In the genomic region with DNA sequence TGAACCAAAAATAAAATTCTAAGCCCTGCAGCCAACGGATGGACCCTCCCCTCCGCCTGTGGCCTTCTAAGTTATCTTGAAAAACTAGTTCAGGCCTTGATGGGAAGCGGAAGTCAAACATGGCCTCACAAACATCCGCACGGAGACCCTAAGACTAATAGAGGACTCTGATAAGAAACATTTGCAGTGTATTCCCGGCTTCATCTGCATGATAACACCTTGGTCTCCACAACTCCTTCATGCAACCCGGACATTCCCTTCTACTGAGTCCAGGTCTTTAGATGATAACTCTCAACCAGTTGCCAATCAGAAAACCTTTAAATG, we compare ENCODE assay signal across 8 cellular contexts. TPM values are rescaled to one million over a fixed set of nuclear protein-coding genes. Genes with fewer than 3 reads are reported as not detected.
DNase-seq lines count a peak whose midpoint lies in the region; ATAC-seq and TF ChIP-seq lines count a peak whose summit lies in the region.

No MANE protein-coding gene starts in this region.

- H3K27ac ChIP-seq in iPS DF 6.9 (ENCODE audit: low read length) (no peak overlapping the region), stomach (peak overlapping the region; percentile 90 to 100 (median 97))

- H3K4me3 ChIP-seq in iPS DF 6.9 (ENCODE audit: low read length) (peak overlapping the region; percentile 59; the same call in 1 of the 2 replicates), stomach (peak overlapping the region; percentile 64 to 87 (median 82))

- no peak for TF ChIP-seq POLR2A in stomach (IDR thresholded peaks at IDR 0.05)

- no peaks in the 10 kb centered on the region for H3K9me3 Mint-ChIP-seq in activated CD8-positive, alpha-beta T cell treated with anti-CD3 and anti-CD28 coated beads for 36 hours

- H3K27ac Mint-ChIP-seq in activated CD8-positive, alpha-beta T cell treated with anti-CD3 and anti-CD28 coated beads for 36 hours, result peak overlapping the region; percentile 75

- peaks cover 1% of the 10 kb centered on the region; the same call in 1 of the 2 replicates for H3K4me1 ChIP-seq in iPS DF 6.9 (ENCODE audit: control insufficient read depth, insufficient read depth, low read length)
- H3K4me1 ChIP-seq in stomach, result peaks cover 38 to 58% (median 48%) of the 10 kb centered on the region in 4 donors

- H3K4me1 Mint-ChIP-seq in activated CD8-positive, alpha-beta T cell treated with anti-CD3 and anti-CD28 coated beads for 36 hours (ENCODE audit: low read depth), result peaks cover 40% of the 10 kb centered on the region

- no peak for TF ChIP-seq EP300 in stomach (IDR thresholded peaks at IDR 0.05)

- DNase-seq in G401 (ENCODE audit: low spot score) (peak; percentile 27), iPS DF 6.9 (ENCODE audit: low read depth, low spot score) (no peak), stomach (no peak), NCI-H226 (no peak)
- no peak for DNase-seq in activated CD8-positive, alpha-beta T cell treated with anti-CD3 and anti-CD28 coated beads for 36 hours
- DNase-seq in activated CD4-positive, alpha-beta T cell treated with anti-CD3 and anti-CD28 coated beads, Interleukin-2, amount 50 U/mL, for 1 hour, result no peak

- POLR2A ChIA-PET in activated CD8-positive, alpha-beta T cell treated with anti-CD3 and anti-CD28 coated beads for 36 hours (lab: Charles Lee), result no interaction called here

- TF ChIP-seq CTCF in activated CD8-positive, alpha-beta T cell treated with anti-CD3 and anti-CD28 coated beads for 36 hours (IDR thresholded peaks at IDR 0.05), result no peak
- TF ChIP-seq CTCF in stomach (IDR thresholded peaks at IDR 0.05), result no peak

- H3K27me3 Mint-ChIP-seq in activated CD8-positive, alpha-beta T cell treated with anti-CD3 and anti-CD28 coated beads for 36 hours, result peaks cover 3% of the 10 kb centered on the region

- WGBS in iPS DF 6.9 (ENCODE audit: insufficient coverage, insufficient read length), result no CpG with 5 or more reads among the region's 7 CpGs
- whole genome bisulfite sequencing in stomach, 5 donors, result 17 to 31% (median 22%) methylated on average over 5 to 7 of the region's 7 CpGs

- H3K9me3 ChIP-seq in iPS DF 6.9 (ENCODE audit: control insufficient read depth, insufficient read depth, low read length) (no peaks in the 10 kb centered on the region), stomach (no peaks in the 10 kb centered on the region)

- ATAC-seq in HG02885 (IDR thresholded peaks at IDR 0.05; ENCODE audit: poor library complexity, unreplicated experiment) (peak; percentile 4), GM19035 (IDR thresholded peaks at IDR 0.05; ENCODE audit: unreplicated experiment) (no peak)
- ATAC-seq in activated CD8-positive, alpha-beta T cell treated with anti-CD3 and anti-CD28 coated beads for 36 hours, result no peak

- H3K27me3 ChIP-seq in iPS DF 6.9 (ENCODE audit: control insufficient read depth, insufficient read depth, low read length) (no peaks in the 10 kb centered on the region), stomach (no peaks in the 10 kb centered on the region)

- H3K36me3 Mint-ChIP-seq in activated CD8-positive, alpha-beta T cell treated with anti-CD3 and anti-CD28 coated beads for 36 hours (ENCODE audit: low read depth), result peaks cover 14% of the 10 kb centered on the region

- CTCF ChIA-PET in activated CD8-positive, alpha-beta T cell treated with anti-CD3 and anti-CD28 coated beads for 36 hours (lab: Charles Lee), result no interaction called here

- in situ Hi-C loops in G401 (cut with HindIII; ENCODE audit: low sequenced_read_pairs), result no loop called here

- no peaks in the 10 kb centered on the region for H3K36me3 ChIP-seq in iPS DF 6.9 (ENCODE audit: control insufficient read depth, insufficient read depth, low read length)
- H3K36me3 ChIP-seq in stomach, result no peaks in the 10 kb centered on the region

- intact Hi-C loops in activated CD8-positive, alpha-beta T cell treated with anti-CD3 and anti-CD28 coated beads for 36 hours (cut with micrococcal nuclease), result loop anchor here (10.0 kb wide), 1 partner anchor 127 kb away; no protein-coding TSS in a partner anchor
- intact Hi-C loops in stomach (cut with DNase I; ENCODE audit: low total_unique reads), result no loop called here

- peak overlapping the region; percentile 91 for H3K4me3 Mint-ChIP-seq in activated CD8-positive, alpha-beta T cell treated with anti-CD3 and anti-CD28 coated beads for 36 hours

RNA-seq across cellular contexts. Expression of gene DAP, which starts 0.8 kb away (rescaled TPM):
- 10.4 and 14.7 TPM in 2 replicates for total RNA-seq in G401 (2014; rRNA removed; shearing (Covaris generic))
- total RNA-seq in activated CD8-positive, alpha-beta T cell treated with anti-CD3 and anti-CD28 coated beads for 36 hours, result 10 to 100 TPM; 42.5 to 45.3 TPM
- 100 to 1,000 TPM in 2 of 5 donors, 10 to 100 TPM in 2, 1 to 10 TPM in 1; 9.3 to 184 (median 66.9) TPM for total RNA-seq in stomach
- polyA plus RNA-seq in stomach, result 100 to 1,000 TPM in 2 of 3 donors, 10 to 100 TPM in 1; 52.6 to 161 (median 150) TPM
